ENCODE assay signal across 2 cellular contexts in the genomic region with DNA sequence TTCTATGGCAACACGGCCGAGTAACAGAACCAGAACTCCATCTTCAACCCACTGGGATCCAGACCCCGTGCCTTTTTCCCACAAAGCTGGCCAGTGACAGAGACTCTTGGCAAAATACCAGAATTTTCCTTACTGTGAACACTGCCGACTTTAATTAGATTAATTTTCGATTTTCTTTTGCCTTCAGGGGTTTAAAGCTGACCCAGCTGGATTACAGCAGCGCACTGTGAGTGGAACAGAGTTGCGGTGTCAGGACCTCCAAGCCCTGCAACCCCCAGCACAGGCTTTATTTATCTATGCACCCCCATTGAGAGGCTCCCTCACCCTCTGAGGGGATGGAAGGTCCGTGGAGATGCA.
TF ChIP-seq lines count a peak whose summit lies in the region.

No MANE protein-coding gene starts in this region.

TF ChIP-seq in SK-N-SH treated with all-trans-retinoic acid at 6 μM for 48 hours, 23 proteins besides CTCF, POLR2A, EP300 and RAD21 (continued from another document):
- TF ChIP-seq, protein P1, sequence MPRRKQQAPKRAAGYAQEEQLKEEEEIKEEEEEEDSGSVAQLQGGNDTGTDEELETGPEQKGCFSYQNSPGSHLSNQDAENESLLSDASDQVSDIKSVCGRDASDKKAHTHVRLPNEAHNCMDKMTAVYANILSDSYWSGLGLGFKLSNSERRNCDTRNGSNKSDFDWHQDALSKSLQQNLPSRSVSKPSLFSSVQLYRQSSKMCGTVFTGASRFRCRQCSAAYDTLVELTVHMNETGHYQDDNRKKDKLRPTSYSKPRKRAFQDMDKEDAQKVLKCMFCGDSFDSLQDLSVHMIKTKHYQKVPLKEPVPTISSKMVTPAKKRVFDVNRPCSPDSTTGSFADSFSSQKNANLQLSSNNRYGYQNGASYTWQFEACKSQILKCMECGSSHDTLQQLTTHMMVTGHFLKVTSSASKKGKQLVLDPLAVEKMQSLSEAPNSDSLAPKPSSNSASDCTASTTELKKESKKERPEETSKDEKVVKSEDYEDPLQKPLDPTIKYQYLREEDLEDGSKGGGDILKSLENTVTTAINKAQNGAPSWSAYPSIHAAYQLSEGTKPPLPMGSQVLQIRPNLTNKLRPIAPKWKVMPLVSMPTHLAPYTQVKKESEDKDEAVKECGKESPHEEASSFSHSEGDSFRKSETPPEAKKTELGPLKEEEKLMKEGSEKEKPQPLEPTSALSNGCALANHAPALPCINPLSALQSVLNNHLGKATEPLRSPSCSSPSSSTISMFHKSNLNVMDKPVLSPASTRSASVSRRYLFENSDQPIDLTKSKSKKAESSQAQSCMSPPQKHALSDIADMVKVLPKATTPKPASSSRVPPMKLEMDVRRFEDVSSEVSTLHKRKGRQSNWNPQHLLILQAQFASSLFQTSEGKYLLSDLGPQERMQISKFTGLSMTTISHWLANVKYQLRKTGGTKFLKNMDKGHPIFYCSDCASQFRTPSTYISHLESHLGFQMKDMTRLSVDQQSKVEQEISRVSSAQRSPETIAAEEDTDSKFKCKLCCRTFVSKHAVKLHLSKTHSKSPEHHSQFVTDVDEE (CRISPR knock-in tag; IDR thresholded peaks at IDR 0.05), result no peak
- TF ChIP-seq RARB (CRISPR knock-in tag; IDR thresholded peaks at IDR 0.05) (no peak), BACH2 (CRISPR knock-in tag; IDR thresholded peaks at IDR 0.05; ENCODE audit: borderline replicate concordance) (no peak), TCF4 (CRISPR knock-in tag; IDR thresholded peaks at IDR 0.05; ENCODE audit: borderline replicate concordance) (peak; percentile 44; the same call in 1 of the 2 replicates), CSDC2 (CRISPR knock-in tag; IDR thresholded peaks at IDR 0.05) (no peak), ZFP3 (CRISPR knock-in tag; IDR thresholded peaks at IDR 0.05) (no peak), GLIS3 (CRISPR knock-in tag; IDR thresholded peaks at IDR 0.05) (no peak), TOX (CRISPR knock-in tag; IDR thresholded peaks at IDR 0.05; ENCODE audit: borderline replicate concordance) (no peak), SNAI2 (CRISPR knock-in tag; IDR thresholded peaks at IDR 0.05) (no peak), ESRRG (CRISPR knock-in tag; IDR thresholded peaks at IDR 0.05) (no peak), ISL1 (CRISPR knock-in tag; IDR thresholded peaks at IDR 0.05) (0 out of 2 replicates have a peak, but pooled peaks have one; percentile 19), ARNTL (CRISPR knock-in tag; IDR thresholded peaks at IDR 0.05; ENCODE audit: borderline replicate concordance, low read depth) (no peak), ZNF8 (CRISPR knock-in tag; IDR thresholded peaks at IDR 0.05) (0 out of 2 replicates have a peak, but pooled peaks have one; percentile 9)
- TF ChIP-seq, protein P2, sequence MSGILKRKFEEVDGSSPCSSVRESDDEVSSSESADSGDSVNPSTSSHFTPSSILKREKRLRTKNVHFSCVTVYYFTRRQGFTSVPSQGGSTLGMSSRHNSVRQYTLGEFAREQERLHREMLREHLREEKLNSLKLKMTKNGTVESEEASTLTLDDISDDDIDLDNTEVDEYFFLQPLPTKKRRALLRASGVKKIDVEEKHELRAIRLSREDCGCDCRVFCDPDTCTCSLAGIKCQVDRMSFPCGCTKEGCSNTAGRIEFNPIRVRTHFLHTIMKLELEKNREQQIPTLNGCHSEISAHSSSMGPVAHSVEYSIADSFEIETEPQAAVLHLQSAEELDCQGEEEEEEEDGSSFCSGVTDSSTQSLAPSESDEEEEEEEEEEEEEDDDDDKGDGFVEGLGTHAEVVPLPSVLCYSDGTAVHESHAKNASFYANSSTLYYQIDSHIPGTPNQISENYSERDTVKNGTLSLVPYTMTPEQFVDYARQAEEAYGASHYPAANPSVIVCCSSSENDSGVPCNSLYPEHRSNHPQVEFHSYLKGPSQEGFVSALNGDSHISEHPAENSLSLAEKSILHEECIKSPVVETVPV (CRISPR knock-in tag; IDR thresholded peaks at IDR 0.05), result no peak
- TF ChIP-seq, protein P3, sequence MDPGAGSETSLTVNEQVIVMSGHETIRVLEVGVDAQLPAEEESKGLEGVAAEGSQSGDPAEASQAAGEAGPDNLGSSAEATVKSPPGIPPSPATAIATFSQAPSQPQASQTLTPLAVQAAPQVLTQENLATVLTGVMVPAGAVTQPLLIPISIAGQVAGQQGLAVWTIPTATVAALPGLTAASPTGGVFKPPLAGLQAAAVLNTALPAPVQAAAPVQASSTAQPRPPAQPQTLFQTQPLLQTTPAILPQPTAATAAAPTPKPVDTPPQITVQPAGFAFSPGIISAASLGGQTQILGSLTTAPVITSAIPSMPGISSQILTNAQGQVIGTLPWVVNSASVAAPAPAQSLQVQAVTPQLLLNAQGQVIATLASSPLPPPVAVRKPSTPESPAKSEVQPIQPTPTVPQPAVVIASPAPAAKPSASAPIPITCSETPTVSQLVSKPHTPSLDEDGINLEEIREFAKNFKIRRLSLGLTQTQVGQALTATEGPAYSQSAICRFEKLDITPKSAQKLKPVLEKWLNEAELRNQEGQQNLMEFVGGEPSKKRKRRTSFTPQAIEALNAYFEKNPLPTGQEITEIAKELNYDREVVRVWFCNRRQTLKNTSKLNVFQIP (CRISPR knock-in tag; IDR thresholded peaks at IDR 0.05; ENCODE audit: borderline replicate concordance, low read depth), result no peak

TF ChIP-seq in HepG2, 621 proteins besides CTCF, POLR2A, EP300 and RAD21 (continued from another document):
- TF ChIP-seq, protein P4, sequence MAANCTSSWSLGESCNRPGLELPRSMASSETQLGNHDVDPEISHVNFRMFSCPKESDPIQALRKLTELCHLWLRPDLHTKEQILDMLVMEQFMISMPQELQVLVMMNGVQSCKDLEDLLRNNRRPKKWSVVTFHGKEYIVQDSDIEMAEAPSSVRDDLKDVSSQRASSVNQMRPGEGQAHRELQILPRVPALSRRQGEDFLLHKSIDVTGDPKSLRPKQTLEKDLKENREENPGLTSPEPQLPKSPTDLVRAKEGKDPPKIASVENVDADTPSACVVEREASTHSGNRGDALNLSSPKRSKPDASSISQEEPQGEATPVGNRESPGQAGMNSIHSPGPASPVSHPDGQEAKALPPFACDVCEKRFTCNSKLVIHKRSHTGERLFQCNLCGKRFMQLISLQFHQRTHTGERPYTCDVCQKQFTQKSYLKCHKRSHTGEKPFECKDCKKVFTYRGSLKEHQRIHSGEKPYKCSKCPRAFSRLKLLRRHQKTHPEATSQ (CRISPR knock-in tag; IDR thresholded peaks at IDR 0.05; ENCODE audit: borderline replicate concordance), result 0 out of 2 replicates have a peak, but pooled peaks have one; percentile 10
- no peak for TF ChIP-seq ZNF605 (CRISPR knock-in tag; IDR thresholded peaks at IDR 0.05)
- TF ChIP-seq ZMYM2 (CRISPR knock-in tag; IDR thresholded peaks at IDR 0.05), result peak; percentile 14; the same call in 1 of the 2 replicates
- TF ChIP-seq, protein P5, sequence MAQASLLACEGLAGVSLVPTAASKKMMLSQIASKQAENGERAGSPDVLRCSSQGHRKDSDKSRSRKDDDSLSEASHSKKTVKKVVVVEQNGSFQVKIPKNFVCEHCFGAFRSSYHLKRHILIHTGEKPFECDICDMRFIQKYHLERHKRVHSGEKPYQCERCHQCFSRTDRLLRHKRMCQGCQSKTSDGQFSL (CRISPR knock-in tag; IDR thresholded peaks at IDR 0.05), result 0 out of 2 replicates have a peak, but pooled peaks have one; percentile 24
- 0 out of 2 replicates have a peak, but pooled peaks have one; percentile 26 for TF ChIP-seq ZNF563 (CRISPR knock-in tag; IDR thresholded peaks at IDR 0.05)
